ENCODE assay signal across 9 cellular contexts in the genomic region with DNA sequence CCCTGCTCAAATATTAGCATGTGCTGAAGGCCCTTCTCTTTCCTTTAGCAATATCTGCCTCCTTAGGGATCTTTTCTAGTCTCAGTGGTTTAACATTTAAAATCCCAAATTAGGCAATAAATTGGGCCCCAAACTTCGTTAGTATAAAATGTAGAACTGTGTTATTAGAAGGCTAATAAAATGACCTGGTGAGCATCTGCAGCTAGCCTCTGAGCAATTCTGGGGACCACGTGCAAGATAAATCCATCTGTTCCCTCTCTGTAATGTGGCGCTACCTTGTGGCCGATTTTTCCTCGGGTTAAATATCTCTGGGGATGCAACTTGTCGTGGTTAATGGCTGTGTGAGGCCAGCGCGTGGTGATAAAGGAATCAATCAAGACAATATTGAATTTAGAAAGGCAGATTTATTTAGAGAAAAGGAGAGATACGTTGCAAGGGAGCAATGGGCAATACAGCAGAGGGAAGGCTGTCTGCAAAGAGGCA. TPM values are rescaled to one million over a fixed set of nuclear protein-coding genes. Genes with fewer than 3 reads are reported as not detected.
DNase-seq lines count a peak whose midpoint lies in the region; ATAC-seq and TF ChIP-seq lines count a peak whose summit lies in the region.
"Had no signal": no experiment of that assay in that cellular context is flagged by ENCODE, and none has a peak within 500 bp of the region (broad histone marks: within the 10 kb centered on the region; RNA-seq: fewer than 3 reads in every experiment).

No MANE protein-coding gene starts in this region.

- no peaks in the 10 kb centered on the region for H3K9me3 Mint-ChIP-seq in progenitor cell of endocrine pancreas (ENCODE audit: low read depth)
- H3K9me3 Mint-ChIP-seq: activated naive CD4-positive, alpha-beta T cell treated with anti-CD3 and anti-CD28 coated beads, Interleukin-2, amount 50 U/mL, for 72 hours had no signal

- ATAC-seq in HG02623 (IDR thresholded peaks at IDR 0.05; ENCODE audit: unreplicated experiment): no peak

- H3K4me3 Mint-ChIP-seq in progenitor cell of endocrine pancreas (ENCODE audit: low read depth): no peak overlapping the region

- no peaks in the 10 kb centered on the region for H3K4me1 Mint-ChIP-seq in progenitor cell of endocrine pancreas (ENCODE audit: low read depth)

- DNase-seq in NCI-H345 treated with DMSO at 0.1 percent for 48 hours (lab: John Stamatoyannopoulos, UW; ENCODE audit: unreplicated experiment): peak; percentile 5
- DNase-seq in NCI-H345 (lab: John Stamatoyannopoulos, UW): no peak
- peak; percentile 7 for DNase-seq in NCI-H82 treated with DMSO at 0.1 percent for 48 hours (lab: John Stamatoyannopoulos, UW; ENCODE audit: unreplicated experiment)
- DNase-seq in coronary artery (ENCODE audit: low spot score): no peak
- DNase-seq in progenitor cell of endocrine pancreas (ENCODE audit: low spot score, unreplicated experiment): no peak
- DNase-seq in NCI-H1105 treated with DMSO at 0.1 percent for 48 hours (lab: John Stamatoyannopoulos, UW): no peak
- DNase-seq in activated effector memory CD4-positive, alpha-beta T cell treated with Interleukin-2 at 50 U/mL for 16 hours: no peak

- H3K4me3 ChIP-seq in coronary artery: no peak overlapping the region

- TF ChIP-seq CTCF in coronary artery (IDR thresholded peaks at IDR 0.05): peak; percentile 16
- TF ChIP-seq CTCF in progenitor cell of endocrine pancreas (IDR thresholded peaks at IDR 0.05; ENCODE audit: unreplicated experiment): peak; percentile 34

- no peak overlapping the region for H3K27ac Mint-ChIP-seq in progenitor cell of endocrine pancreas
- H3K27ac Mint-ChIP-seq: activated naive CD4-positive, alpha-beta T cell treated with anti-CD3 and anti-CD28 coated beads, Interleukin-2, amount 50 U/mL, for 72 hours had no signal

- H3K27ac ChIP-seq in coronary artery: no peak overlapping the region

- H3K27me3 Mint-ChIP-seq in progenitor cell of endocrine pancreas: peaks cover 4% of the 10 kb centered on the region

- H3K36me3 Mint-ChIP-seq in progenitor cell of endocrine pancreas (ENCODE audit: insufficient read depth): no peaks in the 10 kb centered on the region
- H3K36me3 Mint-ChIP-seq: activated naive CD4-positive, alpha-beta T cell treated with anti-CD3 and anti-CD28 coated beads, Interleukin-2, amount 50 U/mL, for 72 hours had no signal

RNA-seq across cellular contexts. Expression of gene IL36G, which starts 18.7 kb away (rescaled TPM):
- total RNA-seq in progenitor cell of endocrine pancreas: not detected in 2 replicates
- total RNA-seq: activated naive CD4-positive, alpha-beta T cell treated with anti-CD3 and anti-CD28 coated beads, Interleukin-2, amount 50 U/mL, for 72 hours had no signal

RNA-seq across cellular contexts. Expression of gene IL36A, which starts 46.1 kb away (rescaled TPM):
- total RNA-seq in progenitor cell of endocrine pancreas: not detected in 2 replicates
- total RNA-seq: activated naive CD4-positive, alpha-beta T cell treated with anti-CD3 and anti-CD28 coated beads, Interleukin-2, amount 50 U/mL, for 72 hours had no signal

RNA-seq across cellular contexts. Expression of gene IL37, which starts 48.2 kb away (rescaled TPM):
- not detected in 2 replicates for total RNA-seq in progenitor cell of endocrine pancreas

Comparison
In these comparisons a context has a peak if more than half of its experiments do, and no peak if none do; other contexts are left out.
1. DNase-seq: peak in NCI-H345 treated with DMSO at 0.1 percent for 48 hours (single experiment) and NCI-H82 treated with DMSO at 0.1 percent for 48 hours (single experiment); none in NCI-H345 (single experiment), coronary artery (single experiment), progenitor cell of endocrine pancreas (single experiment), NCI-H1105 treated with DMSO at 0.1 percent for 48 hours (single experiment) and activated effector memory CD4-positive, alpha-beta T cell treated with Interleukin-2 at 50 U/mL for 16 hours (single experiment).